In genomic region chr17:82740906-82741759, GRCh38 we compare ENCODE assay signal across 1 cellular context.
TF ChIP-seq lines count a peak whose summit lies in the region.

No MANE protein-coding gene starts in this region.

TF ChIP-seq in GM23338, 12 proteins besides CTCF, POLR2A, EP300 and RAD21 (continued from another document):
- TF ChIP-seq REST (IDR thresholded peaks at IDR 0.05; ENCODE audit: unreplicated experiment) (no peak), NANOG (IDR thresholded peaks at IDR 0.05; ENCODE audit: borderline replicate concordance) (no peak), EZH2 (IDR thresholded peaks at IDR 0.05; ENCODE audit: low read depth, unreplicated experiment) (no peak), EZH2phosphoT487 (IDR thresholded peaks at IDR 0.05; ENCODE audit: unreplicated experiment) (no peak), STAT1 (IDR thresholded peaks at IDR 0.05; ENCODE audit: unreplicated experiment) (no peak), ZNF462 (CRISPR knock-in tag; IDR thresholded peaks at IDR 0.05) (no peak), JUNB (IDR thresholded peaks at IDR 0.05; ENCODE audit: unreplicated experiment) (no peak), POLR2AphosphoS5 (IDR thresholded peaks at IDR 0.05; ENCODE audit: low read depth) (no peak)
TF ChIP-seq in GM23338: peak in this region for 0.
